10 cellular contexts compared by ENCODE assay signal in genomic region chr11:67698247-67698646, GRCh38. TPM values are rescaled to one million over a fixed set of nuclear protein-coding genes. Genes with fewer than 3 reads are reported as not detected.
DNase-seq lines count a peak whose midpoint lies in the region; ATAC-seq, FAIRE-seq and TF ChIP-seq lines count a peak whose summit lies in the region.
"Had no signal": no experiment of that assay in that cellular context is flagged by ENCODE, and none has a peak within 500 bp of the region (broad histone marks: within the 10 kb centered on the region; RNA-seq: fewer than 3 reads in every experiment).

No MANE protein-coding gene starts in this region.

- H3F3A ChIP-seq in DOHH2 (ENCODE audit: control insufficient read depth, insufficient read depth) = 0 out of 2 replicates have a peak, but pooled peaks cover 3% of the 10 kb centered on the region

- H3K79me2 ChIP-seq in DOHH2 (ENCODE audit: control insufficient read depth, low read length) = no peaks in the 10 kb centered on the region

- H3K36me3 ChIP-seq in DOHH2 (ENCODE audit: control insufficient read depth, low read length) = no peaks in the 10 kb centered on the region
- H3K36me3 ChIP-seq: SJSA1 had no signal

- peak; percentile 42 for FAIRE-seq in GM18507 (lab: Jason Lieb, UNC)
- no peak for FAIRE-seq in RCC 7860 (lab: Jason Lieb, UNC)

- H3K27me3 ChIP-seq in DOHH2 (ENCODE audit: control insufficient read depth, low read length) = no peaks in the 10 kb centered on the region
- H3K27me3 ChIP-seq in foreskin keratinocyte = peaks cover 6% of the 10 kb centered on the region

- peak overlapping the region; percentile 16; the same call in 1 of the 2 replicates for H3K4me2 ChIP-seq in DOHH2 (ENCODE audit: low read length)

- TF ChIP-seq CTCF in DOHH2 (IDR thresholded peaks at IDR 0.05; ENCODE audit: low read depth, low read length, poor library complexity, severe bottlenecking) = peak; percentile 64
- TF ChIP-seq CTCF in foreskin keratinocyte (conservative IDR thresholded peaks at IDR 0.05) = peak; percentile 41

- ATAC-seq in foreskin keratinocyte = peak; percentile 21
- no peak for ATAC-seq in GM18907 (IDR thresholded peaks at IDR 0.05; ENCODE audit: unreplicated experiment)

- DNase-seq in GM18507 (ENCODE audit: extremely low spot score, insufficient read length, low read depth) = no peak
- peak; percentile 7 for DNase-seq in RCC 7860 (ENCODE audit: low spot score)
- DNase-seq in foreskin keratinocyte = no peak
- DNase-seq in MV-4-11 (lab: John Stamatoyannopoulos, UW) = no peak
- no peak for DNase-seq in amniotic stem cell (lab: John Stamatoyannopoulos, UW)
- DNase-seq: KG1 had no signal

- no peaks in the 10 kb centered on the region; the same call in 1 of the 2 replicates for H3K9me3 ChIP-seq in DOHH2 (ENCODE audit: control insufficient read depth, insufficient read depth, low read length)

- no peak overlapping the region for H3K4me3 ChIP-seq in DOHH2 (ENCODE audit: low read length)
- H3K4me3 ChIP-seq: SJSA1 had no signal

- H3K27ac ChIP-seq in DOHH2 (ENCODE audit: low read depth, low read length) (no peak overlapping the region), foreskin keratinocyte (no peak overlapping the region)
- H3K27ac ChIP-seq: SJSA1 had no signal

- no peaks in the 10 kb centered on the region for H3K9me2 ChIP-seq in DOHH2 (replicated peaks; ENCODE audit: control insufficient read depth, low read length)

- no peaks in the 10 kb centered on the region for H4K20me1 ChIP-seq in DOHH2 (ENCODE audit: control insufficient read depth, insufficient read depth, low read depth, low read length)

- H3K4me1 ChIP-seq in DOHH2 (ENCODE audit: control insufficient read depth, low read length) (peaks cover 9% of the 10 kb centered on the region), foreskin keratinocyte (peaks cover 21% of the 10 kb centered on the region)

RNA-seq across cellular contexts. Expression of gene ALDH3B2, which starts 23.8 kb away (rescaled TPM):
- 0.14 and 0.17 TPM in 2 replicates for total RNA-seq in foreskin keratinocyte
- 0.13 and 0.18 TPM in 2 replicates for polyA plus RNA-seq in foreskin keratinocyte
- total RNA-seq: SJSA1 had no signal

RNA-seq across cellular contexts. Expression of gene ACY3, which starts 47.7 kb away (rescaled TPM):
- not detected in 2 replicates for total RNA-seq in foreskin keratinocyte
- polyA plus RNA-seq in foreskin keratinocyte = not detected in 2 replicates
- total RNA-seq: SJSA1, urinary bladder had no signal
- polyA plus RNA-seq: urinary bladder had no signal

RNA-seq across cellular contexts. Expression of gene TBX10, which starts 58.7 kb away (rescaled TPM):
- not detected in 2 replicates for total RNA-seq in foreskin keratinocyte
- not detected in 2 replicates for polyA plus RNA-seq in foreskin keratinocyte
- total RNA-seq: SJSA1, urinary bladder had no signal
- polyA plus RNA-seq: urinary bladder had no signal
